1 cellular context compared by ENCODE assay signal in the genomic region with DNA sequence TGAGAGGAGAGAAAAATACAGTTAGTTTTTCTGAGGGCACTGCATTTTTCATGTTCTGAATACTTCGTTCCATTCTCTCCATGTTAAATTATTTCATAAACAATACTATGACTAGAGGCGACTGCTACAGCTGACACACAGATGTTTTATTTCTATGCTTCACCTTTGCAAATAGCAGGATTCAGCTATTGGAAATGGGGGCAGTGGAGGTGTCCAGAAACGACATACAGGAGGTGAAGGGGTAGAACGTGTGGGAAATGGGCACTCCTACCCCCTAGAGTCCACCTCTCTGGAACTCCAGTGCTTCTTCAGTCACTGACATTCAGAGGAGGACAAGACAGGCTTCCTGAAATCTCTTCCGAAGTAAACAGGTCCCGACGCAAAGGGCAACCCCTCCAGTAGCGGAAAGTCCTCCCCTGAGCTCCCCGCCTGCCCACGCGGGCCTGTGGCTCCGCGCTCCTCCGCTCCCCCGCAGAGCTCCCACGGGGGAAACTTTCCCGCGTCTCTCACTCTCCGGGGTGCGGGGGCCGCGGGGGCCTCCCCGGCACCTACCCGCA.
A peak's percentile ranks its signal among the peaks of the same experiment; 100 is the strongest.
TF ChIP-seq lines count a peak whose summit lies in the region.

No MANE protein-coding gene starts in this region.

TF ChIP-seq in K562, 482 proteins besides CTCF, POLR2A, EP300 and RAD21:
- 0 out of 2 replicates have a peak, but pooled peaks have one; percentile 13 for TF ChIP-seq ZNF512 (tag; IDR thresholded peaks at IDR 0.05)
- no peak for TF ChIP-seq STAT5B (CRISPR knock-in tag; IDR thresholded peaks at IDR 0.05)
TF ChIP-seq in K562: peak in this region for 1.
